Comparison of ENCODE assay signal across 17 cellular contexts in genomic region chr12:56486694-56487093, GRCh38. TPM values are rescaled to one million over a fixed set of nuclear protein-coding genes. Genes with fewer than 3 reads are reported as not detected.
DNase-seq lines count a peak whose midpoint lies in the region; ATAC-seq and TF ChIP-seq lines count a peak whose summit lies in the region.
"Had no signal": no experiment of that assay in that cellular context is flagged by ENCODE, and none has a peak within 500 bp of the region (broad histone marks: within the 10 kb centered on the region; RNA-seq: fewer than 3 reads in every experiment).

No MANE protein-coding gene starts in this region.

- H3K27me3 ChIP-seq in CD4-positive, alpha-beta T cell (ENCODE audit: control insufficient read depth, insufficient read depth, low read length): no peaks in the 10 kb centered on the region
- no peaks in the 10 kb centered on the region for H3K27me3 ChIP-seq in dorsolateral prefrontal cortex
- peaks cover 0 to 6% of the 10 kb centered on the region in 2 donors for H3K27me3 ChIP-seq in naive thymus-derived CD4-positive, alpha-beta T cell (ENCODE audit: control insufficient read depth in 2 of 2, insufficient read depth in 2 of 2, low read length in 2 of 2)
- peaks cover 10% of the 10 kb centered on the region for H3K27me3 ChIP-seq in suprapubic skin
- H3K27me3 ChIP-seq: sigmoid colon had no signal

- H3K27me3 Mint-ChIP-seq in CD4-positive, alpha-beta T cell: peaks cover 17% of the 10 kb centered on the region
- peaks cover 0 to 55% (median 15%) of the 10 kb centered on the region in 5 donors for H3K27me3 Mint-ChIP-seq in naive thymus-derived CD4-positive, alpha-beta T cell

- H3K36me3 ChIP-seq in HEK293 (ENCODE audit: control insufficient read depth in 2 of 2, insufficient read depth in 1 of 2, low read length in 2 of 2): no peaks in the 10 kb centered on the region
- no peaks in the 10 kb centered on the region for H3K36me3 ChIP-seq in naive thymus-derived CD4-positive, alpha-beta T cell (ENCODE audit: control insufficient read depth in 2 of 3, insufficient read depth in 3 of 3, low read length in 3 of 3)
- no peaks in the 10 kb centered on the region for H3K36me3 ChIP-seq in suprapubic skin
- H3K36me3 ChIP-seq: sigmoid colon, thoracic aorta had no signal

- H3K4me1 Mint-ChIP-seq in CD4-positive, alpha-beta T cell (ENCODE audit: low read depth): peaks cover 19% of the 10 kb centered on the region
- peaks cover 12 to 21% (median 16%) of the 10 kb centered on the region in 7 donors for H3K4me1 Mint-ChIP-seq in naive thymus-derived CD4-positive, alpha-beta T cell

- H3K9me3 ChIP-seq in CD4-positive, alpha-beta T cell (ENCODE audit: control insufficient read depth, low read length): no peaks in the 10 kb centered on the region
- H3K9me3 ChIP-seq in HEK293 (ENCODE audit: control insufficient read depth, insufficient read depth, low read depth, low read length) (no peaks in the 10 kb centered on the region), suprapubic skin (no peaks in the 10 kb centered on the region)
- H3K9me3 ChIP-seq in naive thymus-derived CD4-positive, alpha-beta T cell (ENCODE audit: control insufficient read depth in 2 of 3, low read length in 3 of 3): no peaks in the 10 kb centered on the region
- H3K9me3 ChIP-seq: sigmoid colon, thoracic aorta had no signal

- H3K4me3 Mint-ChIP-seq in CD4-positive, alpha-beta T cell: peak overlapping the region; percentile 90
- H3K4me3 Mint-ChIP-seq in naive thymus-derived CD4-positive, alpha-beta T cell: peak overlapping the region in 9 of 10 donors; percentile 36 to 97 (median 90)

- H3K4me3 ChIP-seq in HEK293 (ENCODE audit: low read depth, low read length) (no peak overlapping the region), dorsolateral prefrontal cortex (peak overlapping the region in 55 of 59 donors; percentile 14 to 89 (median 79)), suprapubic skin (no peak overlapping the region)
- no peak overlapping the region for H3K4me3 ChIP-seq in naive thymus-derived CD4-positive, alpha-beta T cell (ENCODE audit: low read length)

- H3K27ac Mint-ChIP-seq in CD4-positive, alpha-beta T cell: no peak overlapping the region
- H3K27ac Mint-ChIP-seq in naive thymus-derived CD4-positive, alpha-beta T cell: peak overlapping the region in 1 of 9 donors; percentile 70
- H3K27ac Mint-ChIP-seq: activated CD4-positive, alpha-beta memory T cell treated with anti-CD3 and anti-CD28 coated beads for 36 hours had no signal

- no peaks in the 10 kb centered on the region for H3K36me3 Mint-ChIP-seq in CD4-positive, alpha-beta T cell (ENCODE audit: low read depth)
- peaks cover 0 to 3% (median 0%) of the 10 kb centered on the region in 5 donors for H3K36me3 Mint-ChIP-seq in naive thymus-derived CD4-positive, alpha-beta T cell

- no peak for ATAC-seq in CD4-positive, alpha-beta T cell (ENCODE audit: poor library complexity)
- no peak for ATAC-seq in naive thymus-derived CD4-positive, alpha-beta T cell
- no peak for ATAC-seq in HG03354 (IDR thresholded peaks at IDR 0.05; ENCODE audit: poor library complexity, severe bottlenecking, unreplicated experiment)

- TF ChIP-seq POLR2A in suprapubic skin (IDR thresholded peaks at IDR 0.05): no peak

- no peak overlapping the region for H3K27ac ChIP-seq in CD4-positive, alpha-beta T cell (ENCODE audit: low read depth, low read length)
- H3K27ac ChIP-seq in HEK293 (ENCODE audit: extremely low read depth, low read depth, low read length) (no peak overlapping the region), dorsolateral prefrontal cortex (peak overlapping the region in 37 of 59 donors; percentile 40 to 96 (median 82)), suprapubic skin (no peak overlapping the region)
- no peak overlapping the region for H3K27ac ChIP-seq in naive thymus-derived CD4-positive, alpha-beta T cell (ENCODE audit: low read depth, low read length)
- H3K27ac ChIP-seq: KMS-11, sigmoid colon, thoracic aorta had no signal

- H3K4me1 ChIP-seq in HEK293 (ENCODE audit: control insufficient read depth, insufficient read depth, low read length) (no peaks in the 10 kb centered on the region), suprapubic skin (peaks cover 20% of the 10 kb centered on the region)
- peaks cover 0 to 6% of the 10 kb centered on the region in 2 donors for H3K4me1 ChIP-seq in naive thymus-derived CD4-positive, alpha-beta T cell (ENCODE audit: control insufficient read depth in 2 of 2, insufficient read depth in 2 of 2, low read length in 2 of 2)

- TF ChIP-seq CTCF in CD4-positive, alpha-beta T cell (IDR thresholded peaks at IDR 0.05): no peak
- TF ChIP-seq CTCF in HEK293 (tag by site-specific recombination; IDR thresholded peaks at IDR 0.05) (no peak), dorsolateral prefrontal cortex (IDR thresholded peaks at IDR 0.05 in 54 of 56, conservative IDR thresholded peaks at IDR 0.05 in 2 of 56; ENCODE audit: low read depth in 1 of 56, partially characterized antibody in 56 of 56) (no peak), suprapubic skin (IDR thresholded peaks at IDR 0.05) (no peak)

- no peak for DNase-seq in CD4-positive, alpha-beta T cell
- DNase-seq in dorsolateral prefrontal cortex (no peak), suprapubic skin (ENCODE audit: low spot score in 2 of 2) (no peak), KBM-7 (no peak), C1 segment of cervical spinal cord (lab: John Stamatoyannopoulos, UW) (no peak)
- no peak for DNase-seq in naive thymus-derived CD4-positive, alpha-beta T cell
- DNase-seq: activated CD4-positive, alpha-beta memory T cell treated with anti-CD3 and anti-CD28 coated beads for 36 hours; foreskin fibroblast; NCI-H1092 had no signal

- no peak for TF ChIP-seq EP300 in suprapubic skin (IDR thresholded peaks at IDR 0.05)

- POLR2A ChIA-PET in CD4-positive, alpha-beta T cell (lab: Charles Lee): no interaction called here
- POLR2A ChIA-PET in HEK293 (lab: Yijun Ruan, JAX): no interaction called here
- POLR2A ChIA-PET in naive thymus-derived CD4-positive, alpha-beta T cell (lab: Charles Lee): no interaction called here

- in situ Hi-C loops in KBM-7 (cut with MboI; ENCODE audit: low pct_unique_long_range_greater_than_20kb, low sequenced_read_pairs): no loop called here

- 87% methylated on average over 12 of the region's 12 CpGs for WGBS in suprapubic skin

- CTCF ChIA-PET in CD4-positive, alpha-beta T cell (lab: Charles Lee): no interaction called here
- CTCF ChIA-PET in HEK293 (lab: Yijun Ruan, JAX): no interaction called here
- CTCF ChIA-PET in naive thymus-derived CD4-positive, alpha-beta T cell (lab: Charles Lee): interaction anchor here (0.9 kb wide), 1 partner anchor 109 kb away, joined by 3 read pairs; no protein-coding TSS in a partner anchor

- no peaks in the 10 kb centered on the region for H3K9me3 Mint-ChIP-seq in CD4-positive, alpha-beta T cell
- H3K9me3 Mint-ChIP-seq in naive thymus-derived CD4-positive, alpha-beta T cell: peaks cover 0 to 3% (median 0%) of the 10 kb centered on the region in 11 donors

- intact Hi-C loops in CD4-positive, alpha-beta T cell (cut with DNase I, micrococcal nuclease): no loop called here
- intact Hi-C loops in dorsolateral prefrontal cortex (cut with DNase I): no loop called here
- intact Hi-C loops in naive thymus-derived CD4-positive, alpha-beta T cell (cut with micrococcal nuclease): no loop called here

TF ChIP-seq in HEK293, 187 proteins besides CTCF, POLR2A, EP300 and RAD21:
- TF ChIP-seq ZNF211 (tag by site-specific recombination; IDR thresholded peaks at IDR 0.05; ENCODE audit: low read depth) (no peak), ATF2 (tag by site-specific recombination; IDR thresholded peaks at IDR 0.05; ENCODE audit: low read depth) (peak; percentile 93), ZSCAN30 (tag by site-specific recombination; IDR thresholded peaks at IDR 0.05) (no peak)

RNA-seq across cellular contexts. Expression of gene GLS2, which starts 1.3 kb away (rescaled TPM):
- total RNA-seq in CD4-positive, alpha-beta T cell: 1 to 10 TPM; 1.6 to 2.2 TPM
- 10 to 100 TPM; 18.8 to 94.8 (median 53.5) TPM for total RNA-seq in dorsolateral prefrontal cortex
- total RNA-seq in naive thymus-derived CD4-positive, alpha-beta T cell: 10 to 100 TPM in 1 of 5 experiments, 1 to 10 TPM in 3, under 1 TPM in 1; 0.94 to 10.2 (median 3.0) TPM
- 1 to 10 TPM; 5.9 to 6.8 TPM for polyA plus RNA-seq in naive thymus-derived CD4-positive, alpha-beta T cell
- 10 to 100 TPM in 2 of 4 donors, 1 to 10 TPM in 2; 7.9 to 23.9 (median 10.5) TPM for total RNA-seq in suprapubic skin
- total RNA-seq: RPMI7951 had no signal

RNA-seq across cellular contexts. Expression of gene SPRYD4, which starts 18.3 kb away (rescaled TPM):
- total RNA-seq in CD4-positive, alpha-beta T cell: 1 to 10 TPM; 7.4 to 7.9 TPM
- total RNA-seq in dorsolateral prefrontal cortex (1 to 10 TPM; 1.7 to 4.8 (median 2.6) TPM), suprapubic skin (1 to 10 TPM; 2.8 to 4.8 (median 2.9) TPM)
- 1 to 10 TPM; 5.2 to 7.5 (median 7.2) TPM for total RNA-seq in naive thymus-derived CD4-positive, alpha-beta T cell
- 1 to 10 TPM; 1.1 to 1.4 TPM for polyA plus RNA-seq in naive thymus-derived CD4-positive, alpha-beta T cell

RNA-seq across cellular contexts. Expression of gene MIP, which starts 32.2 kb away (rescaled TPM):
- not detected for total RNA-seq in CD4-positive, alpha-beta T cell
- 1 to 10 TPM in 5 of 120 experiments, under 1 TPM in 31, not detected in 84; 0.16 to 1.9 (median 0.50) TPM for total RNA-seq in dorsolateral prefrontal cortex
- total RNA-seq in naive thymus-derived CD4-positive, alpha-beta T cell: not detected
- polyA plus RNA-seq in naive thymus-derived CD4-positive, alpha-beta T cell: not detected
- total RNA-seq in suprapubic skin: not detected
- total RNA-seq: activated CD4-positive, alpha-beta memory T cell treated with anti-CD3 and anti-CD28 coated beads for 36 hours; cerebellum; endothelial cell of umbilical vein; sigmoid colon; thoracic aorta had no signal

RNA-seq across cellular contexts. Expression of gene RBMS2, which starts 34.9 kb away (rescaled TPM):
- total RNA-seq in CD4-positive, alpha-beta T cell: 10 to 100 TPM in 1 of 2 experiments, 1 to 10 TPM in 1; 5.1 to 10.8 TPM
- total RNA-seq in dorsolateral prefrontal cortex: 10 to 100 TPM; 10.8 to 44.5 (median 19.9) TPM
- total RNA-seq in naive thymus-derived CD4-positive, alpha-beta T cell: 10 to 100 TPM in 1 of 5 experiments, 1 to 10 TPM in 4; 2.5 to 12.8 (median 5.5) TPM
- 1 to 10 TPM in 1 of 2 donors, under 1 TPM in 1; 0.81 to 3.0 TPM for polyA plus RNA-seq in naive thymus-derived CD4-positive, alpha-beta T cell
- 10 to 100 TPM; 14.5 to 88.0 (median 29.1) TPM for total RNA-seq in suprapubic skin

RNA-seq across cellular contexts. Expression of gene TIMELESS, which starts 37.5 kb away (rescaled TPM):
- 1 to 10 TPM; 3.0 to 3.1 TPM for total RNA-seq in CD4-positive, alpha-beta T cell
- 1 to 10 TPM; 1.8 to 8.2 (median 4.4) TPM for total RNA-seq in dorsolateral prefrontal cortex
- 10 to 100 TPM in 1 of 5 experiments, 1 to 10 TPM in 4; 4.4 to 42.3 (median 5.4) TPM for total RNA-seq in naive thymus-derived CD4-positive, alpha-beta T cell
- 1 to 10 TPM; 2.7 to 3.3 TPM for polyA plus RNA-seq in naive thymus-derived CD4-positive, alpha-beta T cell
- total RNA-seq in suprapubic skin: 1 to 10 TPM; 5.4 to 7.1 (median 6.2) TPM

Comparison
In these comparisons a context has a peak if more than half of its experiments do, and no peak if none do; other contexts are left out.
1. H3K27ac ChIP-seq: peak in dorsolateral prefrontal cortex (37 of 59); none in CD4-positive, alpha-beta T cell (single experiment), HEK293 (single experiment), naive thymus-derived CD4-positive, alpha-beta T cell (single experiment) and suprapubic skin (single experiment).
2. H3K4me3 ChIP-seq: peak in dorsolateral prefrontal cortex (55 of 59); none in HEK293 (single experiment), naive thymus-derived CD4-positive, alpha-beta T cell (single experiment) and suprapubic skin (single experiment).